ENCODE assay signal across 20 cellular contexts in genomic region chr11:92130432-92130831, GRCh38.
A peak's percentile ranks its signal among the peaks of the same experiment; 100 is the strongest.
DNase-seq lines count a peak whose midpoint lies in the region; ATAC-seq and TF ChIP-seq lines count a peak whose summit lies in the region.
"Had no signal": no experiment of that assay in that cellular context is flagged by ENCODE, and none has a peak within 500 bp of the region (broad histone marks: within the 10 kb centered on the region; RNA-seq: fewer than 3 reads in every experiment).

No MANE protein-coding gene starts in this region.

- H2BK15ac ChIP-seq in mesenchymal stem cell (ENCODE audit: low read depth, poor library complexity, severe bottlenecking) = no peak overlapping the region

- CTCF ChIA-PET in PC-3 (lab: Charles Lee) = no interaction called here

- no peak overlapping the region for H3K23ac ChIP-seq in mesenchymal stem cell (ENCODE audit: low read length in 2 of 2)

- H3K36me3 ChIP-seq in PC-3 (ENCODE audit: low read depth, low read length) = no peaks in the 10 kb centered on the region
- H3K36me3 ChIP-seq in mesenchymal stem cell (ENCODE audit: control insufficient read depth in 1 of 2, insufficient read depth in 2 of 2, low read depth in 1 of 2, low read length in 2 of 2) = no peaks in the 10 kb centered on the region
- H3K36me3 ChIP-seq: neural progenitor cell, prostate gland, WERI-Rb-1 had no signal

- no peaks in the 10 kb centered on the region for H4K20me1 ChIP-seq in PC-3 (ENCODE audit: low read length)

- H3K4ac ChIP-seq in mesenchymal stem cell (ENCODE audit: low read depth in 1 of 2, low read length in 2 of 2) = no peak overlapping the region

- no peak overlapping the region for H4K91ac ChIP-seq in mesenchymal stem cell (ENCODE audit: low read length)

- TF ChIP-seq CTCF in PC-3 (conservative IDR thresholded peaks at IDR 0.05; ENCODE audit: low read depth, low read length) = no peak
- no peak for TF ChIP-seq CTCF in choroid plexus epithelial cell (conservative IDR thresholded peaks at IDR 0.05; ENCODE audit: low read depth, low read length)

- no peak for ATAC-seq in PC-3
- no peak for ATAC-seq in GM21528 (IDR thresholded peaks at IDR 0.05; ENCODE audit: low FRiP score, unreplicated experiment)
- ATAC-seq in HG02840 (IDR thresholded peaks at IDR 0.05; ENCODE audit: low FRiP score, unreplicated experiment) = no peak
- no peak for ATAC-seq in HG02852 (IDR thresholded peaks at IDR 0.05; ENCODE audit: unreplicated experiment)
- ATAC-seq: esophagus mucosa, HCT116, T-helper 17 cell had no signal

- WGBS in mesenchymal stem cell = 45% methylated on average over 2 of the region's 2 CpGs

- intact Hi-C loops in PC-3 (cut with micrococcal nuclease) = no loop called here

- H3K14ac ChIP-seq in mesenchymal stem cell (ENCODE audit: low read length in 2 of 2) = no peak overlapping the region

- H3K27me3 ChIP-seq in PC-3 (ENCODE audit: low read length) (no peaks in the 10 kb centered on the region), mesenchymal stem cell (ENCODE audit: control insufficient read depth in 1 of 2, insufficient read depth in 1 of 2, low read length in 2 of 2) (no peaks in the 10 kb centered on the region)
- H3K27me3 ChIP-seq: neural progenitor cell had no signal

- H2BK120ac ChIP-seq in mesenchymal stem cell (ENCODE audit: low read depth, low read length) = no peak overlapping the region

- H3K4me1 ChIP-seq in PC-3 (ENCODE audit: insufficient read depth, low read length) (peaks cover 6% of the 10 kb centered on the region; the same call in 1 of the 2 replicates), mesenchymal stem cell (ENCODE audit: control insufficient read depth, insufficient read depth, low read depth, low read length) (no peaks in the 10 kb centered on the region)
- H3K4me1 ChIP-seq: neural progenitor cell, prostate gland had no signal

- no peak overlapping the region for H3K18ac ChIP-seq in mesenchymal stem cell (ENCODE audit: low read depth in 1 of 2, low read length in 2 of 2)

- no TSS peak for BruUV-seq in PC-3 (replicated peaks; lab: Mats Ljungman, UMichigan)

- POLR2A ChIA-PET in PC-3 (lab: Charles Lee; ENCODE audit: unreplicated experiment) = no interaction called here

- no peak overlapping the region for H2BK12ac ChIP-seq in mesenchymal stem cell (ENCODE audit: low read length in 2 of 2)

- H3K4me3 ChIP-seq in PC-3 (ENCODE audit: low read length) (no peak overlapping the region), choroid plexus epithelial cell (ENCODE audit: low read depth, low read length) (no peak overlapping the region), mesenchymal stem cell (ENCODE audit: insufficient read depth in 1 of 2, low read depth in 1 of 2, low read length in 2 of 2) (peak overlapping the region in 1 of 2 experiments; percentile 10)
- H3K4me3 ChIP-seq: neural progenitor cell, prostate gland had no signal

- H3K4me2 ChIP-seq in PC-3 (ENCODE audit: low read length) (no peak overlapping the region), mesenchymal stem cell (ENCODE audit: low read length, poor library complexity, severe bottlenecking) (no peak overlapping the region)
- H3K4me2 ChIP-seq: neural progenitor cell had no signal

- no peak overlapping the region for H2AFZ ChIP-seq in PC-3 (ENCODE audit: low read length)
- H2AFZ ChIP-seq in mesenchymal stem cell (ENCODE audit: low read depth, low read length) = no peak overlapping the region
- H2AFZ ChIP-seq: neural progenitor cell had no signal

- no peaks in the 10 kb centered on the region for H3K79me2 ChIP-seq in PC-3 (ENCODE audit: low read length)

- no peak overlapping the region for H4K8ac ChIP-seq in mesenchymal stem cell (ENCODE audit: low read length)

- H3K9ac ChIP-seq in PC-3 (ENCODE audit: low read length) (no peak overlapping the region), mesenchymal stem cell (ENCODE audit: low read length) (peak overlapping the region; percentile 23)
- H3K9ac ChIP-seq: neural progenitor cell had no signal

- H2BK5ac ChIP-seq in mesenchymal stem cell (ENCODE audit: low read depth, low read length, poor library complexity, severe bottlenecking) = no peak overlapping the region

- H3K27ac ChIP-seq in PC-3 (ENCODE audit: low read length) (no peak overlapping the region), mesenchymal stem cell (ENCODE audit: low read length, poor library complexity, severe bottlenecking) (no peak overlapping the region)
- H3K27ac ChIP-seq: neural progenitor cell, prostate gland, WERI-Rb-1 had no signal

- DNase-seq in EL (peak; percentile 68), PC-3 (peak; percentile 37), choroid plexus epithelial cell (ENCODE audit: low read depth) (peak; percentile 31), mesenchymal stem cell (no peak), T1000 (lab: John Stamatoyannopoulos, UW) (no peak)
- DNase-seq: activated CD4-positive, alpha-beta T cell treated with anti-CD3 and anti-CD28 coated beads, Interleukin-2, amount 50 U/mL, for 48 hours; activated gamma-delta T cell; DMS79; NCI-H1436; NCI-H2171 treated with DMSO at 0.1 percent for 48 hours; SHP77 treated with DMSO at 0.1 percent for 48 hours; T-helper 17 cell had no signal

- no peaks in the 10 kb centered on the region for H3K9me2 ChIP-seq in PC-3 (replicated peaks; ENCODE audit: low read length)

- H3K9me3 ChIP-seq in PC-3 (ENCODE audit: low read length) = 0 out of 2 replicates have a peak, but pooled peaks cover 1% of the 10 kb centered on the region
- no peaks in the 10 kb centered on the region for H3K9me3 ChIP-seq in mesenchymal stem cell (ENCODE audit: control insufficient read depth, low read length)
- H3K9me3 ChIP-seq: prostate gland had no signal

- H2AK5ac ChIP-seq in mesenchymal stem cell (ENCODE audit: low read length, severe bottlenecking) = no peak overlapping the region

- no peaks in the 10 kb centered on the region for H3F3A ChIP-seq in PC-3 (ENCODE audit: low read length, unreplicated experiment)

- no peaks in the 10 kb centered on the region for H3K79me1 ChIP-seq in mesenchymal stem cell (replicated peaks; ENCODE audit: low read length, poor library complexity, severe bottlenecking)

Comparison
In these comparisons a context has a peak if more than half of its experiments do, and no peak if none do; other contexts are left out.
1. DNase-seq: peak in EL (single experiment), PC-3 (single experiment) and choroid plexus epithelial cell (single experiment); none in mesenchymal stem cell (single experiment) and T1000 (single experiment).